30 cellular contexts compared by ENCODE assay signal in genomic region chr20:25020901-25021301, GRCh38. TPM values are rescaled to one million over a fixed set of nuclear protein-coding genes. Genes with fewer than 3 reads are reported as not detected.
A peak's percentile ranks its signal among the peaks of the same experiment; 100 is the strongest.
DNase-seq lines count a peak whose midpoint lies in the region; ATAC-seq and TF ChIP-seq lines count a peak whose summit lies in the region.
"Had no signal": no experiment of that assay in that cellular context is flagged by ENCODE, and none has a peak within 500 bp of the region (broad histone marks: within the 10 kb centered on the region; RNA-seq: fewer than 3 reads in every experiment).

No MANE protein-coding gene starts in this region.

- no peaks in the 10 kb centered on the region for H3K36me3 Mint-ChIP-seq in T-helper 17 cell (ENCODE audit: low read depth)

- 55 to 82% (median 63%) methylated on average over 5 to 6 of the region's 6 CpGs for WGBS in stomach, 5 donors

- H3K4me1 Mint-ChIP-seq in T-helper 17 cell, result peaks cover 9% of the 10 kb centered on the region
- H3K4me1 Mint-ChIP-seq: activated naive CD4-positive, alpha-beta T cell treated with anti-CD3 and anti-CD28 coated beads, Interleukin-2, amount 10 ng/mL, durations not matched to agents 7 days and 5 days had no signal

- peaks cover 39 to 85% (median 78%) of the 10 kb centered on the region in 4 donors for H3K4me1 ChIP-seq in stomach
- H3K4me1 ChIP-seq: uterus had no signal

- no peaks in the 10 kb centered on the region for H3K27me3 Mint-ChIP-seq in T-helper 17 cell
- H3K27me3 Mint-ChIP-seq: activated naive CD4-positive, alpha-beta T cell treated with anti-CD3 and anti-CD28 coated beads, Interleukin-2, amount 10 ng/mL, durations not matched to agents 7 days and 5 days; dendritic cell treated with granulocyte-macrophage colony-stimulating factor and Interleukin-4, amounts not matched to agents 40 ng/mL and 50 ng/mL, for 4 days; naive thymus-derived CD4-positive, alpha-beta T cell had no signal

- no peak for TF ChIP-seq EP300 in stomach (IDR thresholded peaks at IDR 0.05)

- H3K27ac ChIP-seq in cingulate gyrus (ENCODE audit: low read depth, low read length), result peak overlapping the region; percentile 11
- peak overlapping the region in 3 of 5 donors; percentile 33 to 81 (median 69) for H3K27ac ChIP-seq in stomach
- H3K27ac ChIP-seq: BLaER1, breast epithelium, hepatocyte, uterus had no signal

- ATAC-seq in T-helper 17 cell (no peak), left lobe of liver (peak; percentile 12)
- ATAC-seq: HCT116; naive thymus-derived CD4-positive, alpha-beta T cell had no signal

- intact Hi-C loops in stomach (cut with DNase I; ENCODE audit: low total_unique reads), result no loop called here

- peaks cover 12 to 69% (median 49%) of the 10 kb centered on the region in 4 donors for H3K36me3 ChIP-seq in stomach
- H3K36me3 ChIP-seq: breast epithelium, uterus had no signal

- DNase-seq in T-helper 17 cell (no peak), left lobe of liver (ENCODE audit: low spot score) (peak; percentile 44), stomach (peak; percentile 66), activated gamma-delta T cell treated with Interleukin-2 at 50 U/mL for 16 hours (no peak), cerebellar nuclear complex (lab: John Stamatoyannopoulos, UW) (no peak), NCI-H2227 (lab: John Stamatoyannopoulos, UW; ENCODE audit: unreplicated experiment) (no peak), NOMO-1 (lab: John Stamatoyannopoulos, UW; ENCODE audit: unreplicated experiment in 2 of 2) (no peak)
- DNase-seq: activated CD4-positive, alpha-beta T cell treated with anti-CD3 and anti-CD28 coated beads for 4 hours; activated naive CD4-positive, alpha-beta T cell treated with anti-CD3 and anti-CD28 coated beads, Interleukin-2, amount 10 ng/mL, durations not matched to agents 7 days and 5 days; activated T-cell treated with anti-CD3 and anti-CD28 coated beads, Interleukin-2, amount 50 U/mL, for 48 hours; amniotic stem cell; DMS79 treated with DMSO at 0.1 percent for 48 hours; esophagus squamous epithelium; foreskin melanocyte; midbrain; naive thymus-derived CD4-positive, alpha-beta T cell; NCI-H1105 treated with DMSO at 0.1 percent for 48 hours; NCI-H2081; NCI-H446 treated with DMSO at 0.1 percent for 48 hours; NCI-H82; stimulated activated CD4-positive, alpha-beta T cell treated with anti-CD3 and anti-CD28 coated beads, Interleukin-2, amount 100 ng/mL, for 24 hours; uterus had no signal

- H3K4me3 ChIP-seq in stomach, result no peak overlapping the region
- H3K4me3 ChIP-seq: BLaER1, breast epithelium, esophagus squamous epithelium, hepatocyte, smooth muscle cell, uterus had no signal

- H3K9me3 ChIP-seq in T-helper 17 cell (ENCODE audit: control insufficient read depth, low read length, poor library complexity, severe bottlenecking) (no peaks in the 10 kb centered on the region), stomach (no peaks in the 10 kb centered on the region)
- H3K9me3 ChIP-seq: BLaER1, breast epithelium, Caco-2, esophagus squamous epithelium, uterus had no signal

- no peak for TF ChIP-seq POLR2A in stomach (IDR thresholded peaks at IDR 0.05)

- H3K27ac Mint-ChIP-seq in T-helper 17 cell, result no peak overlapping the region
- H3K27ac Mint-ChIP-seq: activated naive CD4-positive, alpha-beta T cell treated with anti-CD3 and anti-CD28 coated beads, Interleukin-2, amount 10 ng/mL, durations not matched to agents 7 days and 5 days; dendritic cell treated with granulocyte-macrophage colony-stimulating factor and Interleukin-4, amounts not matched to agents 40 ng/mL and 50 ng/mL, for 4 days had no signal

- no peak for TF ChIP-seq CTCF in stomach (IDR thresholded peaks at IDR 0.05)

- peak overlapping the region; percentile 49 for H3K4me3 Mint-ChIP-seq in T-helper 17 cell
- H3K4me3 Mint-ChIP-seq: activated naive CD4-positive, alpha-beta T cell treated with anti-CD3 and anti-CD28 coated beads, Interleukin-2, amount 10 ng/mL, durations not matched to agents 7 days and 5 days; dendritic cell treated with granulocyte-macrophage colony-stimulating factor and Interleukin-4, amounts not matched to agents 40 ng/mL and 50 ng/mL, for 4 days; naive thymus-derived CD4-positive, alpha-beta T cell had no signal

- no peaks in the 10 kb centered on the region for H3K27me3 ChIP-seq in stomach
- H3K27me3 ChIP-seq: BLaER1, breast epithelium, esophagus squamous epithelium, hepatocyte, uterus had no signal

RNA-seq across cellular contexts. Expression of gene APMAP, which starts 28.4 kb away (rescaled TPM):
- total RNA-seq in T-helper 17 cell (10 to 100 TPM; 24.6 to 26.2 TPM), left lobe of liver (180 TPM), stomach (10 to 100 TPM; 12.3 to 55.6 (median 39.3) TPM)
- 10 to 100 TPM; 14.4 to 29.5 (median 24.8) TPM for polyA plus RNA-seq in stomach

RNA-seq across cellular contexts. Expression of gene ACSS1, which starts 37.0 kb away (rescaled TPM):
- total RNA-seq in T-helper 17 cell (10 to 100 TPM; 33.1 to 34.0 TPM), left lobe of liver (9.9 TPM), stomach (100 to 1,000 TPM in 1 of 5 donors, 10 to 100 TPM in 3, 1 to 10 TPM in 1; 7.0 to 135 (median 35.6) TPM)
- polyA plus RNA-seq in stomach, result 10 to 100 TPM; 35.3 to 37.7 (median 35.9) TPM

Comparison
In these comparisons a context has a peak if more than half of its experiments do, and no peak if none do; other contexts are left out.
1. DNase-seq: peak in left lobe of liver (single experiment) and stomach (single experiment); none in T-helper 17 cell (0 of 3), activated gamma-delta T cell treated with Interleukin-2 at 50 U/mL for 16 hours (single experiment), cerebellar nuclear complex (0 of 2), NCI-H2227 (single experiment) and NOMO-1 (0 of 2).